Comparison of ENCODE assay signal across 9 cellular contexts in the genomic region with DNA sequence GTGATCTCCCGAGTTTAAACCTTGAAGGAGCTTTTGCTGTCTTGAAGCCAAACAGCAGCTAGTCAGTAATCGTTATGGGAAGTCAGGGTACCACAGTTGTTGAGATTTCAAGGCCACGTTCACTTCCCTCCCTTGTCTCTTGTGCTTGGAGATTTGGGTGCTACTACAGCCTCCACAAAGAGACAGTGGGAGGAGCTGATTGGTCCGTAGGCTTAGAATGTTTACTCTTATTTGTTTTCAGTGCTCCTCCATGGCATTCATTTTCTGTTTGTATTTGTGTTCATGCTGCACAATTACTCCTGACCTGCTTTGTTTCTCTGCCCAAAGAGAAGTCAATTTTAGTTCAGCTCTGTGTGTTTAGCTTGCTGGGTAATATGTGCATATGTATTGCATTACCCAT.
A peak's percentile ranks its signal among the peaks of the same experiment; 100 is the strongest.
DNase-seq lines count a peak whose midpoint lies in the region; ATAC-seq and TF ChIP-seq lines count a peak whose summit lies in the region.
"Had no signal": no experiment of that assay in that cellular context is flagged by ENCODE, and none has a peak within 500 bp of the region (broad histone marks: within the 10 kb centered on the region; RNA-seq: fewer than 3 reads in every experiment).

No MANE protein-coding gene starts in this region.

- peak; percentile 54 for DNase-seq in DND-41
- peak; percentile 65 to 87 for DNase-seq in NCI-H2081 (lab: John Stamatoyannopoulos, UW)
- DNase-seq in caudate nucleus (lab: John Stamatoyannopoulos, UW), result peak in 26 of 61 donors; percentile 0 to 34 (median 7)
- no peak for DNase-seq in neural progenitor cell (ENCODE audit: low spot score)
- DNase-seq: testis had no signal

- no peak overlapping the region for H3K4me3 Mint-ChIP-seq in neural progenitor cell
- H3K4me3 Mint-ChIP-seq: IgD-negative memory B cell had no signal

- H3K36me3 Mint-ChIP-seq in neural progenitor cell, result peaks cover 8% of the 10 kb centered on the region
- H3K36me3 Mint-ChIP-seq: IgD-negative memory B cell had no signal

- ATAC-seq in DND-41 (ENCODE audit: insufficient read depth, low read depth) (peak; percentile 22; the same call in 2 of the 3 replicates), HG02938 (IDR thresholded peaks at IDR 0.05; ENCODE audit: unreplicated experiment) (no peak), GM18907 (IDR thresholded peaks at IDR 0.05; ENCODE audit: unreplicated experiment) (no peak), GM21528 (IDR thresholded peaks at IDR 0.05; ENCODE audit: low FRiP score, unreplicated experiment) (no peak)

- H3K9me3 ChIP-seq in DND-41 (ENCODE audit: insufficient read depth, low read length, severe bottlenecking) (no peaks in the 10 kb centered on the region), neural progenitor cell (ENCODE audit: low read depth) (no peaks in the 10 kb centered on the region)
- H3K9me3 ChIP-seq: testis had no signal

- peaks cover 79% of the 10 kb centered on the region for H3K4me1 Mint-ChIP-seq in neural progenitor cell
- H3K4me1 Mint-ChIP-seq: IgD-negative memory B cell had no signal

- peak overlapping the region; percentile 34; the same call in 1 of the 2 replicates for H2AFZ ChIP-seq in DND-41 (ENCODE audit: low read depth, low read length)
- H2AFZ ChIP-seq in neural progenitor cell (replicated peaks), result no peak overlapping the region

- H3K9ac ChIP-seq in DND-41 (ENCODE audit: low read depth, low read length) (peak overlapping the region; percentile 98), neural progenitor cell (no peak overlapping the region)

- H3K27ac Mint-ChIP-seq in neural progenitor cell, result peak overlapping the region; percentile 84

- H3K27me3 ChIP-seq in DND-41 (ENCODE audit: insufficient read depth, low read length, poor library complexity) (no peaks in the 10 kb centered on the region), neural progenitor cell (no peaks in the 10 kb centered on the region)
- H3K27me3 ChIP-seq: testis had no signal

- TF ChIP-seq CTCF in DND-41 (IDR thresholded peaks at IDR 0.05; ENCODE audit: borderline replicate concordance, extremely low read depth, low read length, poor library complexity, severe bottlenecking) (no peak), neural progenitor cell (IDR thresholded peaks at IDR 0.05) (no peak)

- H3K4me1 ChIP-seq in DND-41 (ENCODE audit: insufficient read depth, low read length), result peaks cover 84% of the 10 kb centered on the region
- H3K4me1 ChIP-seq in neural progenitor cell, result peaks cover 34% of the 10 kb centered on the region

- H4K20me1 ChIP-seq in DND-41 (ENCODE audit: insufficient read depth, low read length) (no peaks in the 10 kb centered on the region), neural progenitor cell (ENCODE audit: low read depth) (no peaks in the 10 kb centered on the region)

- H3K27ac ChIP-seq in DND-41 (ENCODE audit: low read length) (peak overlapping the region; percentile 100), caudate nucleus (ENCODE audit: low read depth, low read length) (peak overlapping the region; percentile 91), neural progenitor cell (no peak overlapping the region)
- H3K27ac ChIP-seq: testis had no signal

- peaks cover 3% of the 10 kb centered on the region for H3K27me3 Mint-ChIP-seq in neural progenitor cell (ENCODE audit: insufficient read depth, low read depth)

- peaks cover 6% of the 10 kb centered on the region for H3K9me3 Mint-ChIP-seq in neural progenitor cell
- H3K9me3 Mint-ChIP-seq: IgD-negative memory B cell had no signal

- H3K4me3 ChIP-seq in DND-41 (ENCODE audit: low read depth in 1 of 2, low read length in 2 of 2), result peak overlapping the region; percentile 69 to 85; a peak in 3 of 4 replicates
- H3K4me3 ChIP-seq in neural progenitor cell, result no peak overlapping the region
- H3K4me3 ChIP-seq: testis had no signal

- peak overlapping the region; percentile 72 for H3K4me2 ChIP-seq in DND-41 (ENCODE audit: insufficient read depth, low read length)
- H3K4me2 ChIP-seq in neural progenitor cell, result no peak overlapping the region

- peaks cover 7% of the 10 kb centered on the region for H3F3A ChIP-seq in neural progenitor cell (ENCODE audit: low read depth)

- H3K36me3 ChIP-seq in DND-41 (ENCODE audit: insufficient read depth, low read length) (peaks cover 3% of the 10 kb centered on the region; the same call in 1 of the 2 replicates), neural progenitor cell (no peaks in the 10 kb centered on the region)

- H3K79me2 ChIP-seq in DND-41 (ENCODE audit: insufficient read depth, low read length) (peaks cover 82% of the 10 kb centered on the region), neural progenitor cell (ENCODE audit: low read depth) (no peaks in the 10 kb centered on the region)
